Comparison of ENCODE assay signal across 11 cellular contexts in the genomic region with DNA sequence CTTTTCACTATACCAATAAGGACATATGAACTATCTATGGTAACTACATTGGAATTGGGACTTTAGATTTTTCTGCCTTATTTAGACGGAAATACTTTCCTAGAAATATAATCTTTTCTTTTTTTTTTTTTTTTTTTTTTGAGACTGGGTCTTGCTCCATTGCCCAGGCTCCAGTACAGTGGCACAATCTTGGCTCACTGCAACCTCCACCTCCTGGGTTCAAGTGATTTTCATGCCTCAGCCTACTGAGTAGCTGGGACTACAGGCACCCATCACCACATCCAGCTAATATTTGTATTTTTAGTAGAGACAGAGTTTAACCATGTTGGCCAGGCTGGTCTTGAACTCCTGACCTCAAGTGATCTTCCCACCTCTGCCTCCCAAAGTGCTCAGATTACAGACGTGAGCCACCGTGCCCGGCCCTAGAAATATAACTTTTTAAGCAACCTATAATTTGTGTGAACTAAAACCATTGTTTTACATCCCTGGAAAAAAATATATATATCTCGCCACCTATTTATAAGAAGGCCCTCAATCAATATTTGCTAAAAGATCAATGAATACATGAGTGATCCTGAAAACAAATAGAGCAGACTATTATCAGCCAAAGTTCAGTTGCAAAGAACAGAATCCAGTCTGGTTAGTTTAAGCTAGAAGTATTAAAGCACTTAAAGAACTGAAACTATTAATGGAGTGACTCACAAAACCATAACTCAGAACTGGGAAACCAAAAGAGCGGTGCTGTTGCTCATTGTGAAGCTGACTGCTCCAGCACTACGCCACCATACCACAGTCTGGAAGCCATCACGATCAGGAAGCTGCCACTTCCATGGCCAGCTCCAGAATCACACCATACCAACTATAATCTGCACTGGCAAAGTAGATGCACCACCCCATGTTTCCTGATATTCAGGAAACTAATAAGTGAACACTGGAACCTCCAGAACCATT. TPM values are rescaled to one million over a fixed set of nuclear protein-coding genes. Genes with fewer than 3 reads are reported as not detected.
A peak's percentile ranks its signal among the peaks of the same experiment; 100 is the strongest.
DNase-seq lines count a peak whose midpoint lies in the region; ATAC-seq and TF ChIP-seq lines count a peak whose summit lies in the region.
"Had no signal": no experiment of that assay in that cellular context is flagged by ENCODE, and none has a peak within 500 bp of the region (broad histone marks: within the 10 kb centered on the region; RNA-seq: fewer than 3 reads in every experiment).

No MANE protein-coding gene starts in this region.

- peak; percentile 63 for ATAC-seq in HG03066 (IDR thresholded peaks at IDR 0.05; ENCODE audit: low read depth, unreplicated experiment)
- peak; percentile 67 for ATAC-seq in activated CD8-positive, alpha-beta T cell treated with anti-CD3 and anti-CD28 coated beads, Interleukin-2, amount 10 ng/mL, durations not matched to agents 7 days and 5 days
- ATAC-seq in stimulated activated memory B cell treated with anti-CD40 and anti-IgM and Interleukin-4, amounts not matched to agents 10 μg/mL and 1 μg/mL and 100 μg/mL, for 72 hours: peak; percentile 82

- WGBS in mammary epithelial cell (ENCODE audit: low coverage, missing lambda C conversion rate): 85% methylated on average over 7 of the region's 8 CpGs
- whole genome bisulfite sequencing in ovary, 3 donors: 87 to 88% (median 88%) methylated on average over 8 of the region's 8 CpGs
- WGBS in stomach, 5 donors: 50 to 59% (median 56%) methylated on average over 8 of the region's 8 CpGs

- in situ Hi-C loops in mammary epithelial cell (cut with MboI; ENCODE audit: low sequenced_read_pairs in 2 of 2): no loop called here

- no peaks in the 10 kb centered on the region for H3K9me3 ChIP-seq in mammary epithelial cell (replicated peaks; ENCODE audit: insufficient read depth, low read length)
- no peaks in the 10 kb centered on the region for H3K9me3 ChIP-seq in ovary
- H3K9me3 ChIP-seq in Peyer's patch: no peaks in the 10 kb centered on the region
- H3K9me3 ChIP-seq in stomach: no peaks in the 10 kb centered on the region

- BruUV-seq in mammary epithelial cell (replicated peaks; lab: Mats Ljungman, UMichigan) (no TSS peak), MCF 10A (replicated peaks; lab: Mats Ljungman, UMichigan) (no TSS peak)

- H3K27ac ChIP-seq in mammary epithelial cell (ENCODE audit: insufficient read depth, low read depth, low read length): no peak overlapping the region
- no peak overlapping the region for H3K27ac ChIP-seq in ovary
- H3K27ac ChIP-seq in Peyer's patch: no peak overlapping the region
- H3K27ac ChIP-seq in stomach: peak overlapping the region in 2 of 5 donors; percentile 13 to 69

- H3K4me3 ChIP-seq in mammary epithelial cell (replicated peaks in 1 of 3; ENCODE audit: insufficient read depth in 1 of 3, low read depth in 2 of 3, low read length in 3 of 3) (no peak overlapping the region), ovary (no peak overlapping the region), Peyer's patch (no peak overlapping the region), stomach (no peak overlapping the region)

- H3K4me3 Mint-ChIP-seq in MCF 10A (ENCODE audit: unreplicated experiment): no peak overlapping the region
- no peak overlapping the region for H3K4me3 Mint-ChIP-seq in activated CD8-positive, alpha-beta T cell treated with anti-CD3 and anti-CD28 coated beads, Interleukin-2, amount 10 ng/mL, durations not matched to agents 7 days and 5 days
- H3K4me3 Mint-ChIP-seq in stimulated activated memory B cell treated with anti-CD40 and anti-IgM and Interleukin-4, amounts not matched to agents 10 μg/mL and 1 μg/mL and 100 μg/mL, for 72 hours: no peak overlapping the region
- H3K4me3 Mint-ChIP-seq: B cell, brain had no signal

- H3K4me1 ChIP-seq in mammary epithelial cell (ENCODE audit: insufficient read depth, low read length) (peaks cover 22% of the 10 kb centered on the region), ovary (ENCODE audit: insufficient read depth) (no peaks in the 10 kb centered on the region), Peyer's patch (no peaks in the 10 kb centered on the region), stomach (peaks cover 0 to 30% (median 11%) of the 10 kb centered on the region in 4 donors)

- H3K4me1 Mint-ChIP-seq in MCF 10A (ENCODE audit: insufficient read depth, unreplicated experiment): peaks cover 4% of the 10 kb centered on the region
- peaks cover 43% of the 10 kb centered on the region for H3K4me1 Mint-ChIP-seq in activated CD8-positive, alpha-beta T cell treated with anti-CD3 and anti-CD28 coated beads, Interleukin-2, amount 10 ng/mL, durations not matched to agents 7 days and 5 days (ENCODE audit: low read depth)
- H3K4me1 Mint-ChIP-seq in stimulated activated memory B cell treated with anti-CD40 and anti-IgM and Interleukin-4, amounts not matched to agents 10 μg/mL and 1 μg/mL and 100 μg/mL, for 72 hours: peaks cover 14% of the 10 kb centered on the region

- H3K27me3 ChIP-seq in mammary epithelial cell (ENCODE audit: insufficient read depth, low read length) (no peaks in the 10 kb centered on the region), ovary (no peaks in the 10 kb centered on the region), Peyer's patch (no peaks in the 10 kb centered on the region), stomach (no peaks in the 10 kb centered on the region)

- no peak for TF ChIP-seq CTCF in mammary epithelial cell (conservative IDR thresholded peaks at IDR 0.05 in 1 of 2, IDR thresholded peaks at IDR 0.05 in 1 of 2; ENCODE audit: extremely low read depth in 1 of 2, insufficient read depth in 1 of 2, low read depth in 1 of 2, low read length in 2 of 2)
- no peak for TF ChIP-seq CTCF in MCF 10A (IDR thresholded peaks at IDR 0.05; ENCODE audit: unreplicated experiment)
- no peak for TF ChIP-seq CTCF in ovary (IDR thresholded peaks at IDR 0.05)
- TF ChIP-seq CTCF in Peyer's patch (IDR thresholded peaks at IDR 0.05): no peak
- TF ChIP-seq CTCF in stomach (IDR thresholded peaks at IDR 0.05): no peak

- dilution Hi-C loops in mammary epithelial cell (cut with HindIII; ENCODE audit: low sequenced_read_pairs): no loop called here

- no peak overlapping the region for H2AFZ ChIP-seq in mammary epithelial cell (ENCODE audit: low read depth, low read length)

- intact Hi-C loops in mammary epithelial cell (cut with micrococcal nuclease) (no loop called here), MCF 10A (cut with micrococcal nuclease) (no loop called here), ovary (cut with DNase I) (no loop called here), stomach (cut with DNase I; ENCODE audit: low total_unique reads) (no loop called here)

- H3K79me2 ChIP-seq in mammary epithelial cell (ENCODE audit: insufficient read depth, low read length): no peaks in the 10 kb centered on the region

- CTCF ChIA-PET in mammary epithelial cell (lab: Charles Lee; ENCODE audit: low non-redundant PET) (interaction anchor here (0.6 kb wide), 1 partner anchor 296 kb away, joined by 3 read pairs; no protein-coding TSS in a partner anchor), MCF 10A (lab: Yijun Ruan, JAX) (interaction anchor here (0.6 to 2.2 kb wide), 4 partner anchors 15 to 122 kb away, joined by 3 to 8 read pairs (median 4); no protein-coding TSS in a partner anchor)
- CTCF ChIA-PET in activated CD8-positive, alpha-beta T cell treated with anti-CD3 and anti-CD28 coated beads, Interleukin-2, amount 10 ng/mL, durations not matched to agents 7 days and 5 days (lab: Charles Lee): interaction anchor here (0.9 to 15.5 kb wide), 7 partner anchors 8 to 53 kb away, joined by 3 to 195 read pairs (median 5); partner anchors contain the start of genes GALM and HNRNPLL

- no peak overlapping the region for H3K9ac ChIP-seq in mammary epithelial cell (ENCODE audit: insufficient read depth, low read length)

- DNase-seq in mammary epithelial cell (peak; percentile 78), MCF 10A (ENCODE audit: unreplicated experiment) (no peak), ovary (no peak), Peyer's patch (no peak), stomach (no peak)
- DNase-seq in activated CD8-positive, alpha-beta T cell treated with anti-CD3 and anti-CD28 coated beads, Interleukin-2, amount 10 ng/mL, durations not matched to agents 7 days and 5 days: no peak
- DNase-seq: NCI-H2029 had no signal

- H3K36me3 Mint-ChIP-seq in MCF 10A (ENCODE audit: insufficient read depth, unreplicated experiment): no peaks in the 10 kb centered on the region
- peaks cover 5% of the 10 kb centered on the region for H3K36me3 Mint-ChIP-seq in activated CD8-positive, alpha-beta T cell treated with anti-CD3 and anti-CD28 coated beads, Interleukin-2, amount 10 ng/mL, durations not matched to agents 7 days and 5 days (ENCODE audit: low read depth)
- H3K36me3 Mint-ChIP-seq in stimulated activated memory B cell treated with anti-CD40 and anti-IgM and Interleukin-4, amounts not matched to agents 10 μg/mL and 1 μg/mL and 100 μg/mL, for 72 hours: no peaks in the 10 kb centered on the region
- H3K36me3 Mint-ChIP-seq: brain had no signal

- TF ChIP-seq POLR2A in ovary (IDR thresholded peaks at IDR 0.05) (no peak), Peyer's patch (IDR thresholded peaks at IDR 0.05) (no peak), stomach (IDR thresholded peaks at IDR 0.05) (no peak)

- H4K20me1 ChIP-seq in mammary epithelial cell (ENCODE audit: insufficient read depth, low read length): no peaks in the 10 kb centered on the region

- POLR2A ChIA-PET in MCF 10A (lab: Yijun Ruan, JAX): interaction anchor here (0.6 to 1.7 kb wide), 3 partner anchors 10 to 432 kb away, joined by 3 to 7 read pairs (median 3); no protein-coding TSS in a partner anchor
- POLR2A ChIA-PET in activated CD8-positive, alpha-beta T cell treated with anti-CD3 and anti-CD28 coated beads, Interleukin-2, amount 10 ng/mL, durations not matched to agents 7 days and 5 days (lab: Charles Lee): interaction anchor here (1.0 to 1.5 kb wide), 3 partner anchors 15 to 140 kb away, joined by 3 to 6 read pairs (median 4); no protein-coding TSS in a partner anchor

- H3K9me3 Mint-ChIP-seq in MCF 10A (ENCODE audit: unreplicated experiment): no peaks in the 10 kb centered on the region
- H3K9me3 Mint-ChIP-seq in activated CD8-positive, alpha-beta T cell treated with anti-CD3 and anti-CD28 coated beads, Interleukin-2, amount 10 ng/mL, durations not matched to agents 7 days and 5 days (ENCODE audit: insufficient read depth): peaks cover 6% of the 10 kb centered on the region
- H3K9me3 Mint-ChIP-seq in stimulated activated memory B cell treated with anti-CD40 and anti-IgM and Interleukin-4, amounts not matched to agents 10 μg/mL and 1 μg/mL and 100 μg/mL, for 72 hours: peaks cover 4% of the 10 kb centered on the region
- H3K9me3 Mint-ChIP-seq: brain had no signal

- no peak overlapping the region for H3K27ac Mint-ChIP-seq in MCF 10A (ENCODE audit: low read depth, unreplicated experiment)
- no peak overlapping the region for H3K27ac Mint-ChIP-seq in activated CD8-positive, alpha-beta T cell treated with anti-CD3 and anti-CD28 coated beads, Interleukin-2, amount 10 ng/mL, durations not matched to agents 7 days and 5 days
- no peak overlapping the region for H3K27ac Mint-ChIP-seq in stimulated activated memory B cell treated with anti-CD40 and anti-IgM and Interleukin-4, amounts not matched to agents 10 μg/mL and 1 μg/mL and 100 μg/mL, for 72 hours
- H3K27ac Mint-ChIP-seq: B cell, brain had no signal

- no peaks in the 10 kb centered on the region for H3K27me3 Mint-ChIP-seq in MCF 10A (ENCODE audit: insufficient read depth, unreplicated experiment)
- H3K27me3 Mint-ChIP-seq in activated CD8-positive, alpha-beta T cell treated with anti-CD3 and anti-CD28 coated beads, Interleukin-2, amount 10 ng/mL, durations not matched to agents 7 days and 5 days (ENCODE audit: low read depth): no peaks in the 10 kb centered on the region
- H3K27me3 Mint-ChIP-seq in stimulated activated memory B cell treated with anti-CD40 and anti-IgM and Interleukin-4, amounts not matched to agents 10 μg/mL and 1 μg/mL and 100 μg/mL, for 72 hours: peaks cover 56% of the 10 kb centered on the region

- H3K36me3 ChIP-seq in mammary epithelial cell (ENCODE audit: insufficient read depth, low read length) (no peaks in the 10 kb centered on the region), ovary (no peaks in the 10 kb centered on the region), Peyer's patch (no peaks in the 10 kb centered on the region), stomach (no peaks in the 10 kb centered on the region)

- TF ChIP-seq EP300 in ovary (IDR thresholded peaks at IDR 0.05): no peak
- no peak for TF ChIP-seq EP300 in stomach (IDR thresholded peaks at IDR 0.05)

- no peak overlapping the region for H3K4me2 ChIP-seq in mammary epithelial cell (ENCODE audit: insufficient read depth, low read depth, low read length)

RNA-seq across cellular contexts. Expression of gene HNRNPLL, which starts 8.4 kb away (rescaled TPM):
- total RNA-seq in mammary epithelial cell (10 to 100 TPM; 36.0 to 46.0 TPM), MCF 10A (2022) (43.4 and 57.7 TPM in 2 replicates), ovary (10 to 100 TPM; 46.9 to 59.2 (median 48.9) TPM), Peyer's patch (10 to 100 TPM; 33.3 to 70.1 (median 48.0) TPM), stomach (10 to 100 TPM; 22.9 to 97.9 (median 39.1) TPM)
- polyA plus RNA-seq in mammary epithelial cell (17.2 TPM), ovary (10 to 100 TPM; 19.1 to 40.3 TPM), stomach (10 to 100 TPM; 12.2 to 13.6 (median 13.0) TPM)
- polyA minus RNA-seq in mammary epithelial cell: 37.6 TPM
- 10 to 100 TPM; 46.5 to 46.6 TPM for total RNA-seq in activated CD8-positive, alpha-beta T cell treated with anti-CD3 and anti-CD28 coated beads, Interleukin-2, amount 10 ng/mL, durations not matched to agents 7 days and 5 days

RNA-seq across cellular contexts. Expression of gene GALM, which starts 54.8 kb away (rescaled TPM):
- total RNA-seq in mammary epithelial cell: under 1 TPM in 1 of 2 donors, not detected in 1; 0.50 TPM
- polyA plus RNA-seq in mammary epithelial cell: 0.17 TPM
- not detected for polyA minus RNA-seq in mammary epithelial cell
- total RNA-seq in MCF 10A (2022): not detected in 2 replicates
- total RNA-seq in activated CD8-positive, alpha-beta T cell treated with anti-CD3 and anti-CD28 coated beads, Interleukin-2, amount 10 ng/mL, durations not matched to agents 7 days and 5 days: 10 to 100 TPM; 27.6 TPM
- total RNA-seq in ovary: 10 to 100 TPM in 6 of 7 donors, 1 to 10 TPM in 1; 9.8 to 20.1 (median 12.3) TPM
- 10 to 100 TPM; 12.3 to 38.7 TPM for polyA plus RNA-seq in ovary
- 100 to 1,000 TPM in 1 of 4 donors, 10 to 100 TPM in 3; 68.1 to 118 (median 86.0) TPM for total RNA-seq in Peyer's patch
- 10 to 100 TPM in 1 of 5 donors, 1 to 10 TPM in 3, not detected in 1; 2.2 to 17.8 (median 6.7) TPM for total RNA-seq in stomach
- polyA plus RNA-seq in stomach: 10 to 100 TPM in 2 of 3 donors, 1 to 10 TPM in 1; 7.6 to 15.3 (median 12.3) TPM
